Comparison of ENCODE assay signal across 8 cellular contexts in genomic region chr1:148048423-148049112, GRCh38.
DNase-seq lines count a peak whose midpoint lies in the region; ATAC-seq and TF ChIP-seq lines count a peak whose summit lies in the region.
"Not testable (repeated sequence)": the region's sequence is repeated elsewhere in the genome, so short reads cannot be mapped to it uniquely, and the experiment has no call there.

No MANE protein-coding gene starts in this region.

- not testable (repeated sequence) for H4K8ac ChIP-seq in mesendoderm (ENCODE audit: low read depth, low read length)

- H3K4me3 Mint-ChIP-seq in activated CD4-positive, alpha-beta T cell treated with anti-CD3 and anti-CD28 coated beads for 36 hours: peak overlapping the region; percentile 71
- H3K4me3 Mint-ChIP-seq in activated naive CD4-positive, alpha-beta T cell treated with anti-CD3 and anti-CD28 coated beads, Interleukin-2, amount 50 U/mL, for 24 hours: peak overlapping the region; percentile 84

- H2BK5ac ChIP-seq in mesendoderm (ENCODE audit: low read length): not testable (repeated sequence)

- H2AK5ac ChIP-seq in mesendoderm (ENCODE audit: low read length): not testable (repeated sequence)

- H3K4me1 Mint-ChIP-seq in activated CD4-positive, alpha-beta T cell treated with anti-CD3 and anti-CD28 coated beads for 36 hours; activated naive CD4-positive, alpha-beta T cell treated with anti-CD3 and anti-CD28 coated beads, Interleukin-2, amount 50 U/mL, for 24 hours: not testable (repeated sequence)

- H3K27ac ChIP-seq in dorsolateral prefrontal cortex: peak overlapping the region in 7 of 59 donors; percentile 22 to 53 (median 38)
- H3K27ac ChIP-seq in heart right ventricle; mesendoderm (ENCODE audit: low read depth, low read length); skin epidermis; uterus: not testable (repeated sequence)

- H3K9ac ChIP-seq in mesendoderm (ENCODE audit: low read length): not testable (repeated sequence)

- H4K5ac ChIP-seq in mesendoderm (ENCODE audit: low read length): not testable (repeated sequence)

- H3K9me3 Mint-ChIP-seq in activated CD4-positive, alpha-beta T cell treated with anti-CD3 and anti-CD28 coated beads for 36 hours (ENCODE audit: low read depth); activated naive CD4-positive, alpha-beta T cell treated with anti-CD3 and anti-CD28 coated beads, Interleukin-2, amount 50 U/mL, for 24 hours: not testable (repeated sequence)

- H3K9me3 ChIP-seq in heart right ventricle, uterus: not testable (repeated sequence)

- H2BK120ac ChIP-seq in mesendoderm (ENCODE audit: low read depth, low read length): not testable (repeated sequence)

- not testable (repeated sequence) for H3K27me3 Mint-ChIP-seq in activated CD4-positive, alpha-beta T cell treated with anti-CD3 and anti-CD28 coated beads for 36 hours; activated naive CD4-positive, alpha-beta T cell treated with anti-CD3 and anti-CD28 coated beads, Interleukin-2, amount 50 U/mL, for 24 hours

- POLR2A ChIA-PET in activated CD4-positive, alpha-beta T cell treated with anti-CD3 and anti-CD28 coated beads for 36 hours (lab: Charles Lee): not testable (repeated sequence)

- not testable (repeated sequence) for TF ChIP-seq POLR2A in uterus (IDR thresholded peaks at IDR 0.05)

- DNase-seq in HCEC 1CT (peak; percentile 1), dorsolateral prefrontal cortex (peak in 4 of 10 donors; percentile 28 to 44 (median 34)), heart right ventricle (peak in 1 of 2 donors; percentile 7), mesendoderm (peak; percentile 79), uterus (peak in 1 of 2 donors; percentile 12)
- DNase-seq in activated CD4-positive, alpha-beta T cell treated with anti-CD3 and anti-CD28 coated beads for 36 hours: peak; percentile 59

- H3K4me1 ChIP-seq in heart right ventricle; mesendoderm (ENCODE audit: control insufficient read depth, low read depth, low read length); uterus: not testable (repeated sequence)

- H3K79me1 ChIP-seq in mesendoderm (ENCODE audit: low read length): not testable (repeated sequence)

- not testable (repeated sequence) for H3K36me3 ChIP-seq in heart right ventricle; mesendoderm (ENCODE audit: control insufficient read depth, insufficient read depth, low read length); uterus

- not testable (repeated sequence) for H3K27me3 ChIP-seq in dorsolateral prefrontal cortex; mesendoderm (ENCODE audit: insufficient read depth, low read length, poor library complexity); uterus
- peaks cover 0 to 23% (median 4%) of the 10 kb centered on the region in 7 donors for H3K27me3 ChIP-seq in heart right ventricle

- peak overlapping the region; percentile 37 for H3K27ac Mint-ChIP-seq in activated CD4-positive, alpha-beta T cell treated with anti-CD3 and anti-CD28 coated beads for 36 hours
- peak overlapping the region; percentile 93 for H3K27ac Mint-ChIP-seq in activated naive CD4-positive, alpha-beta T cell treated with anti-CD3 and anti-CD28 coated beads, Interleukin-2, amount 50 U/mL, for 24 hours

- H3K23ac ChIP-seq in mesendoderm (ENCODE audit: low read length): not testable (repeated sequence)

- not testable (repeated sequence) for H3K56ac ChIP-seq in mesendoderm (ENCODE audit: low read length)

- intact Hi-C loops in activated CD4-positive, alpha-beta T cell treated with anti-CD3 and anti-CD28 coated beads for 36 hours (cut with DNase I, micrococcal nuclease); dorsolateral prefrontal cortex (cut with DNase I); heart right ventricle (cut with DNase I); uterus (cut with DNase I; ENCODE audit: low total_unique reads): not testable (repeated sequence)

- WGBS in heart right ventricle, 2 donors: 14 to 20% methylated on average over 32 to 44 of the region's 51 CpGs
- WGBS in mesendoderm (ENCODE audit: extremely low coverage, insufficient coverage, low lambda C conversion rate): no CpG with 5 or more reads among the region's 51 CpGs

- H2BK15ac ChIP-seq in mesendoderm (replicated peaks; ENCODE audit: low read depth): not testable (repeated sequence)

- not testable (repeated sequence) for H3K18ac ChIP-seq in mesendoderm (ENCODE audit: low read length)

- not testable (repeated sequence) for TF ChIP-seq CTCF in dorsolateral prefrontal cortex (IDR thresholded peaks at IDR 0.05 in 54 of 56, conservative IDR thresholded peaks at IDR 0.05 in 2 of 56; ENCODE audit: low read depth in 1 of 56, partially characterized antibody in 56 of 56); heart right ventricle (IDR thresholded peaks at IDR 0.05); uterus (IDR thresholded peaks at IDR 0.05)

- CTCF ChIA-PET in activated CD4-positive, alpha-beta T cell treated with anti-CD3 and anti-CD28 coated beads for 36 hours (lab: Charles Lee): not testable (repeated sequence)

- ATAC-seq in activated CD4-positive, alpha-beta T cell treated with anti-CD3 and anti-CD28 coated beads for 36 hours: peak; percentile 48
- not testable (repeated sequence) for ATAC-seq in heart right ventricle

- not testable (repeated sequence) for H3K4me2 ChIP-seq in mesendoderm (ENCODE audit: low read length)

- H3K36me3 Mint-ChIP-seq in activated CD4-positive, alpha-beta T cell treated with anti-CD3 and anti-CD28 coated beads for 36 hours (ENCODE audit: low read depth); activated naive CD4-positive, alpha-beta T cell treated with anti-CD3 and anti-CD28 coated beads, Interleukin-2, amount 50 U/mL, for 24 hours: not testable (repeated sequence)

- H3K4me3 ChIP-seq in dorsolateral prefrontal cortex: peak overlapping the region in 58 of 59 donors; percentile 10 to 64 (median 43)
- H3K4me3 ChIP-seq in heart right ventricle: peak overlapping the region in 7 of 10 donors; percentile 13 to 43 (median 35)
- not testable (repeated sequence) for H3K4me3 ChIP-seq in mesendoderm (ENCODE audit: low read length)
- H3K4me3 ChIP-seq in skin epidermis: peak overlapping the region; percentile 11 to 34 (median 20)
- peak overlapping the region; percentile 9 to 24 for H3K4me3 ChIP-seq in uterus

- H3K4ac ChIP-seq in mesendoderm (ENCODE audit: low read depth, low read length): not testable (repeated sequence)

- H3K79me2 ChIP-seq in mesendoderm (ENCODE audit: control insufficient read depth, insufficient read depth, low read length): not testable (repeated sequence)
